Comparison of ENCODE assay signal across 2 cellular contexts in the genomic region with DNA sequence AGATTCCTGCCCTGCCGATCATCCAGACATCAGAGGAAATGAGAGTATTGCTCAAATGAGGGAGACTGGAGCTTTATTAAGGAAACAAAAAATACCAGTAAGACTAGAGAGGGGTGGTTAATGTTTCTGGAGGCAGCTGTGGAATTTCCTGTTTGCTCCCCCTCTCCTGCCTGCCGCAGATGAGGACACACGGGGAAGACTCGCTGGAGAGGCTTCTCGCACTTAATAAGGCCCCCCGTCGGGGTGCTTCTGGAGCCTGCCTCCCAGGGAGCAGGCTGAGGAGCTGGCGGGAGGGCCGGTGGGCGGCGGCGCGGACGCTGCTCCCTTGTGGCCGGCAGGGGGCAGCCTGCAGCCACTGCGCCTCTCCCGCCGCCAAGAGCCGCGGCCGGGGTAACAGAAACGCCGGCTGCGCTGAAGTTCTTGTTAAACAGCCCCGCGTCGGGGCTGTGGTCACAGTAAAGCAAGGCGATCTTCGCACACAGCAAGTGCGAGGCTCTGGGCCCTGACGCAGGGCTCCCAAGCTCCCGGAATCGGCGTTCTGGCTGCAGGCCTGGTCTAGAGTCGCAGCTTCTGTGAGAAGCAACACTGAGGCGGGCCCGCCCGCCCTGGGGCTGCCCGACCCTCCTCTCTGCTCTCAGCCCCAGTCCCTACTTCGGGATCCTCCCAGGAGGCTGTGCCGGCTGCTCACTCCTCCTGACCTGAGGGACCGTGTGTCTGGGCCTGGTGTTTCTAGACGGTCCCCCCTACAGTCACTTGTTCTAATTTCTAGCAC.
TF ChIP-seq lines count a peak whose summit lies in the region.

No MANE protein-coding gene starts in this region.

TF ChIP-seq in Ishikawa, 13 proteins besides CTCF, POLR2A, EP300 and RAD21:
- TF ChIP-seq, protein P1, sequence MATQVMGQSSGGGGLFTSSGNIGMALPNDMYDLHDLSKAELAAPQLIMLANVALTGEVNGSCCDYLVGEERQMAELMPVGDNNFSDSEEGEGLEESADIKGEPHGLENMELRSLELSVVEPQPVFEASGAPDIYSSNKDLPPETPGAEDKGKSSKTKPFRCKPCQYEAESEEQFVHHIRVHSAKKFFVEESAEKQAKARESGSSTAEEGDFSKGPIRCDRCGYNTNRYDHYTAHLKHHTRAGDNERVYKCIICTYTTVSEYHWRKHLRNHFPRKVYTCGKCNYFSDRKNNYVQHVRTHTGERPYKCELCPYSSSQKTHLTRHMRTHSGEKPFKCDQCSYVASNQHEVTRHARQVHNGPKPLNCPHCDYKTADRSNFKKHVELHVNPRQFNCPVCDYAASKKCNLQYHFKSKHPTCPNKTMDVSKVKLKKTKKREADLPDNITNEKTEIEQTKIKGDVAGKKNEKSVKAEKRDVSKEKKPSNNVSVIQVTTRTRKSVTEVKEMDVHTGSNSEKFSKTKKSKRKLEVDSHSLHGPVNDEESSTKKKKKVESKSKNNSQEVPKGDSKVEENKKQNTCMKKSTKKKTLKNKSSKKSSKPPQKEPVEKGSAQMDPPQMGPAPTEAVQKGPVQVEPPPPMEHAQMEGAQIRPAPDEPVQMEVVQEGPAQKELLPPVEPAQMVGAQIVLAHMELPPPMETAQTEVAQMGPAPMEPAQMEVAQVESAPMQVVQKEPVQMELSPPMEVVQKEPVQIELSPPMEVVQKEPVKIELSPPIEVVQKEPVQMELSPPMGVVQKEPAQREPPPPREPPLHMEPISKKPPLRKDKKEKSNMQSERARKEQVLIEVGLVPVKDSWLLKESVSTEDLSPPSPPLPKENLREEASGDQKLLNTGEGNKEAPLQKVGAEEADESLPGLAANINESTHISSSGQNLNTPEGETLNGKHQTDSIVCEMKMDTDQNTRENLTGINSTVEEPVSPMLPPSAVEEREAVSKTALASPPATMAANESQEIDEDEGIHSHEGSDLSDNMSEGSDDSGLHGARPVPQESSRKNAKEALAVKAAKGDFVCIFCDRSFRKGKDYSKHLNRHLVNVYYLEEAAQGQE (IDR thresholded peaks at IDR 0.05; ENCODE audit: low read depth), result no peak
- TF ChIP-seq ZBTB7A (IDR thresholded peaks at IDR 0.05; ENCODE audit: low read depth), result 0 out of 2 replicates have a peak, but pooled peaks have one; percentile 32
- TF ChIP-seq CEBPB (IDR thresholded peaks at IDR 0.05), result peak; percentile 24
- TF ChIP-seq, protein P2, sequence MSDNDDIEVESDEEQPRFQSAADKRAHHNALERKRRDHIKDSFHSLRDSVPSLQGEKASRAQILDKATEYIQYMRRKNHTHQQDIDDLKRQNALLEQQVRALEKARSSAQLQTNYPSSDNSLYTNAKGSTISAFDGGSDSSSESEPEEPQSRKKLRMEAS (IDR thresholded peaks at IDR 0.05), result peak; percentile 51; the same call in 1 of the 2 replicates
- TF ChIP-seq NFIC (IDR thresholded peaks at IDR 0.05), result no peak; the same call in 1 of the 2 replicates
- peak; percentile 55; the same call in 1 of the 2 replicates for TF ChIP-seq FOXM1 (IDR thresholded peaks at IDR 0.05; ENCODE audit: borderline replicate concordance, low read depth)
- peak; percentile 38; the same call in 1 of the 2 replicates for TF ChIP-seq TCF12 (IDR thresholded peaks at IDR 0.05; ENCODE audit: low read depth)
- no peak for TF ChIP-seq TAF1 (IDR thresholded peaks at IDR 0.05; ENCODE audit: low read depth)
- TF ChIP-seq EGR1 (IDR thresholded peaks at IDR 0.05), result no peak
- TF ChIP-seq TEAD4 (IDR thresholded peaks at IDR 0.05), result peak; percentile 68
- no peak for TF ChIP-seq CREB1 (IDR thresholded peaks at IDR 0.05; ENCODE audit: low read depth)
- TF ChIP-seq YY1 (IDR thresholded peaks at IDR 0.05; ENCODE audit: low read depth), result no peak; the same call in 1 of the 2 replicates
- TF ChIP-seq, protein P3, sequence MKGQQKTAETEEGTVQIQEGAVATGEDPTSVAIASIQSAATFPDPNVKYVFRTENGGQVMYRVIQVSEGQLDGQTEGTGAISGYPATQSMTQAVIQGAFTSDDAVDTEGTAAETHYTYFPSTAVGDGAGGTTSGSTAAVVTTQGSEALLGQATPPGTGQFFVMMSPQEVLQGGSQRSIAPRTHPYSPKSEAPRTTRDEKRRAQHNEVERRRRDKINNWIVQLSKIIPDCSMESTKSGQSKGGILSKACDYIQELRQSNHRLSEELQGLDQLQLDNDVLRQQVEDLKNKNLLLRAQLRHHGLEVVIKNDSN (IDR thresholded peaks at IDR 0.05), result no peak

TF ChIP-seq in SK-N-SH, 30 proteins besides CTCF, POLR2A, EP300 and RAD21 (continued from another document):
- TF ChIP-seq FOXM1 (IDR thresholded peaks at IDR 0.05; ENCODE audit: low read depth) (0 out of 2 replicates have a peak, but pooled peaks have one; percentile 52), RCOR1 (IDR thresholded peaks at IDR 0.05; ENCODE audit: low read length) (no peak), FOSL2 (IDR thresholded peaks at IDR 0.05; ENCODE audit: borderline replicate concordance, low read depth) (peak; percentile 14; the same call in 1 of the 2 replicates), GATA2 (CRISPR knock-in tag; IDR thresholded peaks at IDR 0.05) (no peak), JUND (IDR thresholded peaks at IDR 0.05) (no peak), SMC3 (IDR thresholded peaks at IDR 0.05; ENCODE audit: low read depth, low read length) (peak; percentile 84), FOXJ3 (CRISPR knock-in tag; IDR thresholded peaks at IDR 0.05) (no peak), POLR2AphosphoS5 (IDR thresholded peaks at IDR 0.05; ENCODE audit: low read depth, low read length) (peak; percentile 17), MXI1 (IDR thresholded peaks at IDR 0.05; ENCODE audit: low read depth, low read length) (no peak), RXRA (IDR thresholded peaks at IDR 0.05; ENCODE audit: borderline replicate concordance, low read depth) (no peak), NFIC (IDR thresholded peaks at IDR 0.05; ENCODE audit: borderline replicate concordance) (no peak), GABPA (IDR thresholded peaks at IDR 0.05; ENCODE audit: low read depth) (no peak), RFX5 (IDR thresholded peaks at IDR 0.05; ENCODE audit: low read length) (no peak), TCF12 (IDR thresholded peaks at IDR 0.05) (peak; percentile 61; the same call in 1 of the 2 replicates), CHD2 (IDR thresholded peaks at IDR 0.05; ENCODE audit: low read length, partially characterized antibody) (no peak), TAF1 (IDR thresholded peaks at IDR 0.05; ENCODE audit: borderline replicate concordance, low read depth, low read length) (no peak), YY1 (IDR thresholded peaks at IDR 0.05; ENCODE audit: low read depth) (peak; percentile 39; the same call in 1 of the 2 replicates), TEAD4 (IDR thresholded peaks at IDR 0.05; ENCODE audit: borderline replicate concordance, insufficient read depth) (peak; percentile 68; the same call in 1 of the 2 replicates)
- TF ChIP-seq, protein P3 (IDR thresholded peaks at IDR 0.05; ENCODE audit: borderline replicate concordance, low read depth), result 0 out of 2 replicates have a peak, but pooled peaks have one; percentile 5
- TF ChIP-seq, protein P4, sequence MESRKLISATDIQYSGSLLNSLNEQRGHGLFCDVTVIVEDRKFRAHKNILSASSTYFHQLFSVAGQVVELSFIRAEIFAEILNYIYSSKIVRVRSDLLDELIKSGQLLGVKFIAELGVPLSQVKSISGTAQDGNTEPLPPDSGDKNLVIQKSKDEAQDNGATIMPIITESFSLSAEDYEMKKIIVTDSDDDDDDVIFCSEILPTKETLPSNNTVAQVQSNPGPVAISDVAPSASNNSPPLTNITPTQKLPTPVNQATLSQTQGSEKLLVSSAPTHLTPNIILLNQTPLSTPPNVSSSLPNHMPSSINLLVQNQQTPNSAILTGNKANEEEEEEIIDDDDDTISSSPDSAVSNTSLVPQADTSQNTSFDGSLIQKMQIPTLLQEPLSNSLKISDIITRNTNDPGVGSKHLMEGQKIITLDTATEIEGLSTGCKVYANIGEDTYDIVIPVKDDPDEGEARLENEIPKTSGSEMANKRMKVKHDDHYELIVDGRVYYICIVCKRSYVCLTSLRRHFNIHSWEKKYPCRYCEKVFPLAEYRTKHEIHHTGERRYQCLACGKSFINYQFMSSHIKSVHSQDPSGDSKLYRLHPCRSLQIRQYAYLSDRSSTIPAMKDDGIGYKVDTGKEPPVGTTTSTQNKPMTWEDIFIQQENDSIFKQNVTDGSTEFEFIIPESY (IDR thresholded peaks at IDR 0.05; ENCODE audit: borderline replicate concordance, low read depth), result no peak
- TF ChIP-seq, protein P2 (IDR thresholded peaks at IDR 0.05; ENCODE audit: low read depth), result peak; percentile 14
- TF ChIP-seq, protein P5, sequence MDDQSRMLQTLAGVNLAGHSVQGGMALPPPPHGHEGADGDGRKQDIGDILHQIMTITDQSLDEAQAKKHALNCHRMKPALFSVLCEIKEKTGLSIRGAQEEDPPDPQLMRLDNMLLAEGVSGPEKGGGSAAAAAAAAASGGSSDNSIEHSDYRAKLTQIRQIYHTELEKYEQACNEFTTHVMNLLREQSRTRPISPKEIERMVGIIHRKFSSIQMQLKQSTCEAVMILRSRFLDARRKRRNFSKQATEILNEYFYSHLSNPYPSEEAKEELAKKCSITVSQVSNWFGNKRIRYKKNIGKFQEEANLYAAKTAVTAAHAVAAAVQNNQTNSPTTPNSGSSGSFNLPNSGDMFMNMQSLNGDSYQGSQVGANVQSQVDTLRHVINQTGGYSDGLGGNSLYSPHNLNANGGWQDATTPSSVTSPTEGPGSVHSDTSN (IDR thresholded peaks at IDR 0.05), result peak; percentile 5; the same call in 1 of the 2 replicates
- TF ChIP-seq, protein P6, sequence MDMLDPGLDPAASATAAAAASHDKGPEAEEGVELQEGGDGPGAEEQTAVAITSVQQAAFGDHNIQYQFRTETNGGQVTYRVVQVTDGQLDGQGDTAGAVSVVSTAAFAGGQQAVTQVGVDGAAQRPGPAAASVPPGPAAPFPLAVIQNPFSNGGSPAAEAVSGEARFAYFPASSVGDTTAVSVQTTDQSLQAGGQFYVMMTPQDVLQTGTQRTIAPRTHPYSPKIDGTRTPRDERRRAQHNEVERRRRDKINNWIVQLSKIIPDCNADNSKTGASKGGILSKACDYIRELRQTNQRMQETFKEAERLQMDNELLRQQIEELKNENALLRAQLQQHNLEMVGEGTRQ (IDR thresholded peaks at IDR 0.05; ENCODE audit: borderline replicate concordance, low read depth, low read length), result no peak
